In the genomic region with DNA sequence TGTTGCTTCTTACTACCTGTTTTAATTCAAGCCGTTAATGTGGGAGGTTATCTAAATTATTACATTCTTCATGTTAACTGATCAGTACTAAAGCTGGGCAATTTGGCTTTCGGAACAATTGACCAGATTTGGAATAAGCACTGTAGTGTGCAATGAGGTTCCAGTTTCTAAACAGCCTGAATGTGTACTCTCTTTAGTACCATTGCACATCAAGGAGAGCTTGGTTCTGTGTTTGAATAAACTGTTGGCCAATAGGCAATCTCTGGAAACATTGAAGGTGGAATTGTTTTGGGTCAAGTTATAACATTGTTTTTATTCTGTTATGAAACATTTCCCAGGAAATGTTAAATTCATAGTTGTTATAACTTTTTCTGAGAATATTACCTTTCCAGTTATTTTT, we compare ENCODE assay signal across 25 cellular contexts.
"Had no signal": no experiment of that assay in that cellular context is flagged by ENCODE, and none has a peak within 500 bp of the region (broad histone marks: within the 10 kb centered on the region; RNA-seq: fewer than 3 reads in every experiment).

No MANE protein-coding gene starts in this region.

- DNase-seq: activated CD4-positive, alpha-beta T cell treated with anti-CD3 and anti-CD28 coated beads for 36 hours; activated CD4-positive, alpha-beta T cell treated with anti-CD3 and anti-CD28 coated beads, Interleukin-2, amount 50 U/mL, for 48 hours; activated CD8-positive, alpha-beta memory T cell treated with anti-CD3 and anti-CD28 coated beads, Interleukin-2, amount 10 ng/mL, durations not matched to agents 7 days and 5 days; activated naive CD4-positive, alpha-beta T cell treated with Interleukin-2 at 50 U/mL for 16 hours; activated naive CD8-positive, alpha-beta T cell treated with anti-CD3 and anti-CD28 coated beads, Interleukin-2, amount 10 ng/mL, durations not matched to agents 7 days and 5 days; activated T-cell treated with anti-CD3 and anti-CD28 coated beads, Interleukin-2, amount 50 U/mL, for 1 hour; body of pancreas; erythroblast; head of caudate nucleus; left ventricle myocardium superior; naive thymus-derived CD4-positive, alpha-beta T cell; psoas muscle; right cardiac atrium; small intestine; stimulated activated CD4-positive, alpha-beta T cell treated with anti-CD3 and anti-CD28 coated beads, Interleukin-4, amount 100 ng/mL, for 1 hour; stimulated activated naive CD8-positive, alpha-beta T cell treated with anti-CD3 and anti-CD28 coated beads, Interleukin-15, amount 100 ng/mL, for 72 hours; transverse colon; uterus had no signal

- H3K36me3 Mint-ChIP-seq: activated CD8-positive, alpha-beta memory T cell treated with anti-CD3 and anti-CD28 coated beads, Interleukin-2, amount 10 ng/mL, durations not matched to agents 7 days and 5 days; activated naive CD8-positive, alpha-beta T cell treated with anti-CD3 and anti-CD28 coated beads, Interleukin-2, amount 10 ng/mL, durations not matched to agents 7 days and 5 days; neural progenitor cell; WTC11 had no signal

- H3K4me3 ChIP-seq: body of pancreas, coronary artery, neural progenitor cell, psoas muscle, suprapubic skin, transverse colon, uterus had no signal

- H3K4me1 ChIP-seq: neural progenitor cell, psoas muscle, uterus had no signal

- H3K27me3 Mint-ChIP-seq: activated CD4-positive, alpha-beta T cell treated with anti-CD3 and anti-CD28 coated beads for 36 hours; activated CD8-positive, alpha-beta memory T cell treated with anti-CD3 and anti-CD28 coated beads, Interleukin-2, amount 10 ng/mL, durations not matched to agents 7 days and 5 days; activated naive CD8-positive, alpha-beta T cell treated with anti-CD3 and anti-CD28 coated beads, Interleukin-2, amount 10 ng/mL, durations not matched to agents 7 days and 5 days; activated T-helper 17 cell treated with anti-CD3 and anti-CD28 coated beads, Interleukin-2, amount 50 U/mL, for 72 hours; central memory CD8-positive, alpha-beta T cell; stimulated activated naive CD8-positive, alpha-beta T cell treated with anti-CD3 and anti-CD28 coated beads, Interleukin-15, amount 100 ng/mL, for 72 hours had no signal

- H3K36me3 ChIP-seq: neural progenitor cell, suprapubic skin, transverse colon, uterus had no signal

- H3K27me3 ChIP-seq: body of pancreas, neural progenitor cell, suprapubic skin, transverse colon, uterus had no signal

- H3K9ac ChIP-seq: neural progenitor cell had no signal

- H3K4me3 Mint-ChIP-seq: activated CD4-positive, alpha-beta T cell treated with anti-CD3 and anti-CD28 coated beads for 36 hours; activated CD8-positive, alpha-beta memory T cell treated with anti-CD3 and anti-CD28 coated beads, Interleukin-2, amount 10 ng/mL, durations not matched to agents 7 days and 5 days; activated naive CD8-positive, alpha-beta T cell treated with anti-CD3 and anti-CD28 coated beads, Interleukin-2, amount 10 ng/mL, durations not matched to agents 7 days and 5 days; activated T-helper 17 cell treated with anti-CD3 and anti-CD28 coated beads, Interleukin-2, amount 50 U/mL, for 72 hours; central memory CD8-positive, alpha-beta T cell; naive thymus-derived CD4-positive, alpha-beta T cell; neural progenitor cell; stimulated activated naive CD8-positive, alpha-beta T cell treated with anti-CD3 and anti-CD28 coated beads, Interleukin-15, amount 100 ng/mL, for 72 hours; T-helper 2 cell treated with Interferon-gamma antibody and Interleukin-4, amounts not matched to agents 5 μg/mL and 100 μg/mL, for 36 hours; WTC11 had no signal

- H3K4me1 Mint-ChIP-seq: activated T-helper 17 cell treated with anti-CD3 and anti-CD28 coated beads, Interleukin-2, amount 50 U/mL, for 72 hours; central memory CD8-positive, alpha-beta T cell had no signal

- H3K9me3 ChIP-seq: body of pancreas, psoas muscle, suprapubic skin, transverse colon, uterus had no signal

- ATAC-seq: activated CD4-positive, alpha-beta T cell treated with anti-CD3 and anti-CD28 coated beads for 36 hours; activated CD8-positive, alpha-beta memory T cell treated with anti-CD3 and anti-CD28 coated beads, Interleukin-2, amount 10 ng/mL, durations not matched to agents 7 days and 5 days; activated T-helper 17 cell treated with anti-CD3 and anti-CD28 coated beads, Interleukin-2, amount 50 U/mL, for 72 hours; body of pancreas; left ventricle myocardium superior; naive thymus-derived CD4-positive, alpha-beta T cell; psoas muscle; right cardiac atrium; stimulated activated naive CD8-positive, alpha-beta T cell treated with anti-CD3 and anti-CD28 coated beads, Interleukin-15, amount 100 ng/mL, for 72 hours; WTC11 had no signal

- H3K9me3 Mint-ChIP-seq: activated naive CD8-positive, alpha-beta T cell treated with anti-CD3 and anti-CD28 coated beads, Interleukin-2, amount 10 ng/mL, durations not matched to agents 7 days and 5 days; activated T-helper 17 cell treated with anti-CD3 and anti-CD28 coated beads, Interleukin-2, amount 50 U/mL, for 72 hours; central memory CD8-positive, alpha-beta T cell; neural progenitor cell; stimulated activated naive CD8-positive, alpha-beta T cell treated with anti-CD3 and anti-CD28 coated beads, Interleukin-15, amount 100 ng/mL, for 72 hours; T-helper 2 cell treated with Interferon-gamma antibody and Interleukin-4, amounts not matched to agents 5 μg/mL and 100 μg/mL, for 36 hours; WTC11 had no signal

- H3K27ac Mint-ChIP-seq: activated CD4-positive, alpha-beta T cell treated with anti-CD3 and anti-CD28 coated beads for 36 hours; activated CD8-positive, alpha-beta memory T cell treated with anti-CD3 and anti-CD28 coated beads, Interleukin-2, amount 10 ng/mL, durations not matched to agents 7 days and 5 days; activated naive CD8-positive, alpha-beta T cell treated with anti-CD3 and anti-CD28 coated beads, Interleukin-2, amount 10 ng/mL, durations not matched to agents 7 days and 5 days; activated T-helper 17 cell treated with anti-CD3 and anti-CD28 coated beads, Interleukin-2, amount 50 U/mL, for 72 hours; neural progenitor cell; stimulated activated naive CD8-positive, alpha-beta T cell treated with anti-CD3 and anti-CD28 coated beads, Interleukin-15, amount 100 ng/mL, for 72 hours; T-helper 2 cell treated with Interferon-gamma antibody and Interleukin-4, amounts not matched to agents 5 μg/mL and 100 μg/mL, for 36 hours had no signal
